11 cellular contexts compared by ENCODE assay signal in genomic region chr9:93288891-93289883, GRCh38.
A peak's percentile ranks its signal among the peaks of the same experiment; 100 is the strongest.
DNase-seq lines count a peak whose midpoint lies in the region; ATAC-seq, FAIRE-seq and TF ChIP-seq lines count a peak whose summit lies in the region.
"Had no signal": no experiment of that assay in that cellular context is flagged by ENCODE, and none has a peak within 500 bp of the region (broad histone marks: within the 10 kb centered on the region; RNA-seq: fewer than 3 reads in every experiment).

No MANE protein-coding gene starts in this region.

- CTCF ChIA-PET in HepG2 (lab: Yijun Ruan, JAX; ENCODE audit: low intra/inter-chr PET ratio, low total read pairs): no interaction called here

- H3K4me3 ChIP-seq in bronchial epithelial cell (ENCODE audit: low read depth, low read length): no peak overlapping the region
- no peak overlapping the region for H3K4me3 ChIP-seq in HepG2 (replicated peaks in 1 of 3; ENCODE audit: insufficient read depth in 1 of 3, low read depth in 2 of 3, low read length in 3 of 3)
- no peak overlapping the region for H3K4me3 ChIP-seq in effector memory CD4-positive, alpha-beta T cell (ENCODE audit: insufficient read depth, low read depth, low read length, poor library complexity, severe bottlenecking)

- no peak overlapping the region for H2AFZ ChIP-seq in HepG2 (ENCODE audit: low read length)

- intact Hi-C loops in HepG2 (cut with micrococcal nuclease; ENCODE audit: unreplicated experiment): no loop called here

- no peak for TF ChIP-seq CTCF in bronchial epithelial cell (IDR thresholded peaks at IDR 0.05; ENCODE audit: insufficient read depth, low read length, severe bottlenecking)
- no peak for TF ChIP-seq CTCF in HepG2 (CRISPR knock-in tag; IDR thresholded peaks at IDR 0.05)

- ATAC-seq in HepG2 (peak; percentile 84), GM19328 (IDR thresholded peaks at IDR 0.05; ENCODE audit: unreplicated experiment) (no peak)

- no peak overlapping the region for H3K27ac ChIP-seq in HepG2 (ENCODE audit: extremely low read length, insufficient read depth, low read length)
- no peak overlapping the region for H3K27ac ChIP-seq in substantia nigra (ENCODE audit: low read depth, low read length, poor library complexity, severe bottlenecking)
- no peak overlapping the region for H3K27ac ChIP-seq in effector memory CD4-positive, alpha-beta T cell (ENCODE audit: insufficient read depth, low read length, poor library complexity, severe bottlenecking)

- H3K4me2 ChIP-seq in HepG2 (ENCODE audit: low read depth, low read length): no peak overlapping the region

- H4K20me1 ChIP-seq in HepG2 (ENCODE audit: insufficient read depth, low read length): no peaks in the 10 kb centered on the region

- no peaks in the 10 kb centered on the region for H3K9me3 ChIP-seq in HepG2 (ENCODE audit: low read length)
- no peaks in the 10 kb centered on the region for H3K9me3 ChIP-seq in effector memory CD4-positive, alpha-beta T cell (ENCODE audit: control insufficient read depth, low read length)

- no peaks in the 10 kb centered on the region for H3K79me2 ChIP-seq in HepG2 (ENCODE audit: insufficient read depth, low read length)

- TF ChIP-seq RAD21 in HepG2 (CRISPR knock-in tag; IDR thresholded peaks at IDR 0.05): no peak

- H3K27me3 ChIP-seq in bronchial epithelial cell (ENCODE audit: control insufficient read depth, insufficient read depth, low read length) (peaks cover 8% of the 10 kb centered on the region), HepG2 (ENCODE audit: control insufficient read depth in 1 of 2, insufficient read depth in 2 of 2, low read length in 2 of 2) (no peaks in the 10 kb centered on the region)
- H3K27me3 ChIP-seq in effector memory CD4-positive, alpha-beta T cell (replicated peaks; ENCODE audit: control insufficient read depth, insufficient read depth, low read length, poor library complexity, severe bottlenecking): no peaks in the 10 kb centered on the region

- POLR2A ChIA-PET in HepG2 (lab: Yijun Ruan, JAX): interaction anchor here (0.9 to 3.7 kb wide), 3 partner anchors 9 to 93 kb away, joined by 3 to 67 read pairs (median 5); no protein-coding TSS in a partner anchor

- no TSS peak for BruUV-seq in HepG2 (replicated peaks; lab: Mats Ljungman, UMichigan)

- in situ Hi-C loops in HepG2 (cut with HindIII; ENCODE audit: extremely low pct_ligation_motif_present, low pct_unique_long_range_greater_than_20kb): no loop called here

- FAIRE-seq in bronchial epithelial cell (lab: Jason Lieb, UNC): no peak
- FAIRE-seq in HepG2 (lab: Jason Lieb, UNC): peak; percentile 21

- DNase-seq in AG20443 (ENCODE audit: low spot score) (peak; percentile 31), HT-29 (ENCODE audit: low spot score) (peak; percentile 30), bronchial epithelial cell (ENCODE audit: low read depth) (peak; percentile 65), HepG2 (ENCODE audit: low spot score) (peak; percentile 79), substantia nigra (lab: John Stamatoyannopoulos, UW) (no peak), T-helper 2 cell (no peak)
- DNase-seq in effector memory CD4-positive, alpha-beta T cell: no peak
- DNase-seq: central memory CD4-positive, alpha-beta T cell; stimulated activated naive CD4-positive, alpha-beta T cell treated with Interleukin-2 at 50 U/mL for 16 hours had no signal

- peaks cover 31% of the 10 kb centered on the region for H3K4me1 ChIP-seq in HepG2 (ENCODE audit: insufficient read depth, low read length)
- H3K4me1 ChIP-seq in effector memory CD4-positive, alpha-beta T cell (ENCODE audit: control insufficient read depth, insufficient read depth, low read length, poor library complexity, severe bottlenecking): no peaks in the 10 kb centered on the region

- no peak for TF ChIP-seq POLR2A in HepG2 (IDR thresholded peaks at IDR 0.05; ENCODE audit: insufficient read depth in 1 of 2, low read depth in 2 of 2, low read length in 2 of 2)

- WGBS in HepG2 (ENCODE audit: low lambda C conversion rate): 80% methylated on average over 3 of the region's 32 CpGs

- H3K9ac ChIP-seq in HepG2 (ENCODE audit: insufficient read depth, low read depth, low read length): no peak overlapping the region
- H3K9ac ChIP-seq: KMS-11 had no signal

- TF ChIP-seq EP300 in HepG2 (IDR thresholded peaks at IDR 0.05; ENCODE audit: low read depth in 2 of 2, low read length in 2 of 2) (peak in 1 of 2 experiments; percentile 63; a peak in 2 of 4 replicates), HepG2 (CRISPR knock-in tag; IDR thresholded peaks at IDR 0.05; ENCODE audit: borderline replicate concordance) (no peak)

- H3K36me3 ChIP-seq in bronchial epithelial cell (ENCODE audit: control insufficient read depth, insufficient read depth, low read length) (no peaks in the 10 kb centered on the region), HepG2 (replicated peaks in 1 of 2; ENCODE audit: control insufficient read depth in 1 of 2, insufficient read depth in 2 of 2, low read length in 2 of 2) (peaks cover 9 to 19% of the 10 kb centered on the region in 2 experiments; a peak in 4 of 5 replicates)
- no peaks in the 10 kb centered on the region for H3K36me3 ChIP-seq in effector memory CD4-positive, alpha-beta T cell (ENCODE audit: control insufficient read depth, insufficient read depth, low read length)

TF ChIP-seq in HepG2, 621 proteins besides CTCF, POLR2A, EP300 and RAD21 (continues in another document):
- TF ChIP-seq ATF3 (CRISPR knock-in tag; IDR thresholded peaks at IDR 0.05): peak; percentile 69; the same call in 1 of the 2 replicates
- no peak for TF ChIP-seq EZH2 (conservative IDR thresholded peaks at IDR 0.05; ENCODE audit: low read depth, low read length)
- TF ChIP-seq FOSL1 (CRISPR knock-in tag; IDR thresholded peaks at IDR 0.05; ENCODE audit: borderline replicate concordance): peak; percentile 62; the same call in 1 of the 2 replicates
- TF ChIP-seq ZNF292 (CRISPR knock-in tag; IDR thresholded peaks at IDR 0.05; ENCODE audit: borderline replicate concordance, low read depth): no peak
- TF ChIP-seq ZNF101 (CRISPR knock-in tag; IDR thresholded peaks at IDR 0.05; ENCODE audit: borderline replicate concordance, low read depth): no peak
- TF ChIP-seq HOXA3 (CRISPR knock-in tag; IDR thresholded peaks at IDR 0.05): peak; percentile 43; the same call in 1 of the 2 replicates
- TF ChIP-seq DBP (CRISPR knock-in tag; IDR thresholded peaks at IDR 0.05; ENCODE audit: not compliant biosample characterization): no peak
- TF ChIP-seq, protein P1, sequence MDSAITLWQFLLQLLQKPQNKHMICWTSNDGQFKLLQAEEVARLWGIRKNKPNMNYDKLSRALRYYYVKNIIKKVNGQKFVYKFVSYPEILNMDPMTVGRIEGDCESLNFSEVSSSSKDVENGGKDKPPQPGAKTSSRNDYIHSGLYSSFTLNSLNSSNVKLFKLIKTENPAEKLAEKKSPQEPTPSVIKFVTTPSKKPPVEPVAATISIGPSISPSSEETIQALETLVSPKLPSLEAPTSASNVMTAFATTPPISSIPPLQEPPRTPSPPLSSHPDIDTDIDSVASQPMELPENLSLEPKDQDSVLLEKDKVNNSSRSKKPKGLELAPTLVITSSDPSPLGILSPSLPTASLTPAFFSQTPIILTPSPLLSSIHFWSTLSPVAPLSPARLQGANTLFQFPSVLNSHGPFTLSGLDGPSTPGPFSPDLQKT (CRISPR knock-in tag; IDR thresholded peaks at IDR 0.05; ENCODE audit: borderline replicate concordance): no peak
- no peak for TF ChIP-seq DNMT3B (CRISPR knock-in tag; conservative IDR thresholded peaks at IDR 0.05)
- no peak for TF ChIP-seq RBFOX2 (IDR thresholded peaks at IDR 0.05; ENCODE audit: low read depth, low read length)

Comparison
In these comparisons a context has a peak if more than half of its experiments do, and no peak if none do; other contexts are left out.
1. DNase-seq: peak in AG20443 (single experiment), HT-29 (single experiment), bronchial epithelial cell (single experiment) and HepG2 (single experiment); none in substantia nigra (0 of 49), T-helper 2 cell (0 of 5) and effector memory CD4-positive, alpha-beta T cell (0 of 3).